In genomic region chr3:4645468-4645867, GRCh38 we compare ENCODE assay signal across 18 cellular contexts.
DNase-seq lines count a peak whose midpoint lies in the region; ATAC-seq and TF ChIP-seq lines count a peak whose summit lies in the region.
"Had no signal": no experiment of that assay in that cellular context is flagged by ENCODE, and none has a peak within 500 bp of the region (broad histone marks: within the 10 kb centered on the region; RNA-seq: fewer than 3 reads in every experiment).

No MANE protein-coding gene starts in this region.

- H3K4me3 Mint-ChIP-seq in activated naive CD4-positive, alpha-beta T cell treated with anti-CD3 and anti-CD28 coated beads, Interleukin-2, amount 50 U/mL, for 24 hours, result no peak overlapping the region
- no peak overlapping the region for H3K4me3 Mint-ChIP-seq in T-helper 2 cell treated with Interferon-gamma antibody and Interleukin-4, amounts not matched to agents 5 μg/mL and 100 μg/mL, for 36 hours
- no peak overlapping the region for H3K4me3 Mint-ChIP-seq in central memory CD8-positive, alpha-beta T cell
- no peak overlapping the region for H3K4me3 Mint-ChIP-seq in stimulated activated naive B cell treated with anti-CD40 and anti-IgM and Interleukin-4, amounts not matched to agents 10 μg/mL and 1 μg/mL and 100 μg/mL, for 72 hours
- H3K4me3 Mint-ChIP-seq: B cell; CD4-positive, alpha-beta memory T cell had no signal

- intact Hi-C loops in stomach (cut with DNase I; ENCODE audit: low total_unique reads) (no loop called here), sigmoid colon (cut with DNase I) (no loop called here)

- no peak for ATAC-seq in central memory CD8-positive, alpha-beta T cell (replicated peaks; ENCODE audit: extremely low read depth, poor library complexity, severe bottlenecking)
- no peak for ATAC-seq in stimulated activated naive B cell treated with anti-CD40 and anti-IgM and Interleukin-4, amounts not matched to agents 10 μg/mL and 1 μg/mL and 100 μg/mL, for 72 hours (replicated peaks)
- ATAC-seq: HCT116 had no signal

- peaks cover 19% of the 10 kb centered on the region for H3K4me1 Mint-ChIP-seq in activated naive CD4-positive, alpha-beta T cell treated with anti-CD3 and anti-CD28 coated beads, Interleukin-2, amount 50 U/mL, for 24 hours
- peaks cover 7% of the 10 kb centered on the region for H3K4me1 Mint-ChIP-seq in T-helper 2 cell treated with Interferon-gamma antibody and Interleukin-4, amounts not matched to agents 5 μg/mL and 100 μg/mL, for 36 hours (ENCODE audit: low read depth)
- peaks cover 7% of the 10 kb centered on the region for H3K4me1 Mint-ChIP-seq in central memory CD8-positive, alpha-beta T cell
- peaks cover under 1 to 8% of the 10 kb centered on the region in 2 donors for H3K4me1 Mint-ChIP-seq in stimulated activated naive B cell treated with anti-CD40 and anti-IgM and Interleukin-4, amounts not matched to agents 10 μg/mL and 1 μg/mL and 100 μg/mL, for 72 hours
- H3K4me1 Mint-ChIP-seq: B cell, IgD-negative memory B cell had no signal

- TF ChIP-seq EP300 in stomach (IDR thresholded peaks at IDR 0.05) (no peak), sigmoid colon (IDR thresholded peaks at IDR 0.05) (no peak)

- no peak for TF ChIP-seq POLR2A in stomach (IDR thresholded peaks at IDR 0.05)
- no peak for TF ChIP-seq POLR2A in sigmoid colon (IDR thresholded peaks at IDR 0.05)

- WGBS in stomach, 5 donors, result 86 to 95% (median 91%) methylated on average over 6 of the region's 6 CpGs
- 79 to 89% methylated on average over 6 of the region's 6 CpGs for WGBS in sigmoid colon, 2 donors

- H3K4me3 ChIP-seq in stomach (no peak overlapping the region), sigmoid colon (no peak overlapping the region)
- H3K4me3 ChIP-seq: GM23248 had no signal

- TF ChIP-seq CTCF in stomach (IDR thresholded peaks at IDR 0.05) (no peak), sigmoid colon (IDR thresholded peaks at IDR 0.05) (no peak)

- DNase-seq in activated naive CD4-positive, alpha-beta T cell treated with Interleukin-2 at 50 U/mL for 16 hours, result no peak
- no peak for DNase-seq in T-helper 2 cell treated with Interferon-gamma antibody and Interleukin-4, amounts not matched to agents 5 μg/mL and 100 μg/mL, for 36 hours (ENCODE audit: low spot score)
- DNase-seq in central memory CD8-positive, alpha-beta T cell (ENCODE audit: low spot score in 2 of 2), result no peak
- DNase-seq in stimulated activated naive B cell treated with anti-CD40 and anti-IgM and Interleukin-4, amounts not matched to agents 10 μg/mL and 1 μg/mL and 100 μg/mL, for 72 hours, result no peak
- DNase-seq in stomach (no peak), sigmoid colon (no peak)
- DNase-seq: DMS 273 treated with DMSO at 0.1 percent for 48 hours, MV-4-11, NCI-H1417 treated with DMSO at 0.1 percent for 48 hours, NCI-H2029, NCI-H526, RPMI8226 had no signal

- no peaks in the 10 kb centered on the region for H3K27me3 Mint-ChIP-seq in activated naive CD4-positive, alpha-beta T cell treated with anti-CD3 and anti-CD28 coated beads, Interleukin-2, amount 50 U/mL, for 24 hours
- no peaks in the 10 kb centered on the region for H3K27me3 Mint-ChIP-seq in T-helper 2 cell treated with Interferon-gamma antibody and Interleukin-4, amounts not matched to agents 5 μg/mL and 100 μg/mL, for 36 hours (ENCODE audit: low read depth)
- H3K27me3 Mint-ChIP-seq in central memory CD8-positive, alpha-beta T cell, result no peaks in the 10 kb centered on the region
- no peaks in the 10 kb centered on the region for H3K27me3 Mint-ChIP-seq in stimulated activated naive B cell treated with anti-CD40 and anti-IgM and Interleukin-4, amounts not matched to agents 10 μg/mL and 1 μg/mL and 100 μg/mL, for 72 hours
- H3K27me3 Mint-ChIP-seq: B cell; CD4-positive, alpha-beta memory T cell; IgD-negative memory B cell had no signal

- peaks cover 24% of the 10 kb centered on the region for H3K36me3 Mint-ChIP-seq in activated naive CD4-positive, alpha-beta T cell treated with anti-CD3 and anti-CD28 coated beads, Interleukin-2, amount 50 U/mL, for 24 hours
- peaks cover 12% of the 10 kb centered on the region for H3K36me3 Mint-ChIP-seq in T-helper 2 cell treated with Interferon-gamma antibody and Interleukin-4, amounts not matched to agents 5 μg/mL and 100 μg/mL, for 36 hours (ENCODE audit: low read depth)
- peaks cover 34% of the 10 kb centered on the region for H3K36me3 Mint-ChIP-seq in central memory CD8-positive, alpha-beta T cell (ENCODE audit: insufficient read depth)
- H3K36me3 Mint-ChIP-seq in stimulated activated naive B cell treated with anti-CD40 and anti-IgM and Interleukin-4, amounts not matched to agents 10 μg/mL and 1 μg/mL and 100 μg/mL, for 72 hours, result peaks cover 61 to 70% of the 10 kb centered on the region in 2 donors

- H3K27me3 ChIP-seq in stomach (no peaks in the 10 kb centered on the region), sigmoid colon (no peaks in the 10 kb centered on the region)

- H3K9me3 ChIP-seq in stomach (no peaks in the 10 kb centered on the region), sigmoid colon (no peaks in the 10 kb centered on the region)

- H3K9me3 Mint-ChIP-seq in activated naive CD4-positive, alpha-beta T cell treated with anti-CD3 and anti-CD28 coated beads, Interleukin-2, amount 50 U/mL, for 24 hours, result no peaks in the 10 kb centered on the region
- no peaks in the 10 kb centered on the region for H3K9me3 Mint-ChIP-seq in T-helper 2 cell treated with Interferon-gamma antibody and Interleukin-4, amounts not matched to agents 5 μg/mL and 100 μg/mL, for 36 hours
- H3K9me3 Mint-ChIP-seq in central memory CD8-positive, alpha-beta T cell, result no peaks in the 10 kb centered on the region
- H3K9me3 Mint-ChIP-seq in stimulated activated naive B cell treated with anti-CD40 and anti-IgM and Interleukin-4, amounts not matched to agents 10 μg/mL and 1 μg/mL and 100 μg/mL, for 72 hours, result no peaks in the 10 kb centered on the region
- H3K9me3 Mint-ChIP-seq: IgD-negative memory B cell had no signal

- H3K27ac ChIP-seq in stomach (no peak overlapping the region), sigmoid colon (peak overlapping the region in 1 of 4 donors; percentile 50)
- H3K27ac ChIP-seq: GM23248 had no signal

- H3K27ac Mint-ChIP-seq in activated naive CD4-positive, alpha-beta T cell treated with anti-CD3 and anti-CD28 coated beads, Interleukin-2, amount 50 U/mL, for 24 hours, result peak overlapping the region; percentile 35
- peak overlapping the region; percentile 8 for H3K27ac Mint-ChIP-seq in T-helper 2 cell treated with Interferon-gamma antibody and Interleukin-4, amounts not matched to agents 5 μg/mL and 100 μg/mL, for 36 hours
- H3K27ac Mint-ChIP-seq in central memory CD8-positive, alpha-beta T cell (ENCODE audit: low read depth), result peak overlapping the region; percentile 61
- peak overlapping the region; percentile 51 for H3K27ac Mint-ChIP-seq in stimulated activated naive B cell treated with anti-CD40 and anti-IgM and Interleukin-4, amounts not matched to agents 10 μg/mL and 1 μg/mL and 100 μg/mL, for 72 hours
- H3K27ac Mint-ChIP-seq: B cell had no signal

- H3K4me1 ChIP-seq in stomach, result peaks cover 5 to 11% (median 8%) of the 10 kb centered on the region in 4 donors
- no peaks in the 10 kb centered on the region for H3K4me1 ChIP-seq in sigmoid colon

- H3K36me3 ChIP-seq in stomach (peaks cover 11 to 87% (median 74%) of the 10 kb centered on the region in 4 donors), sigmoid colon (peaks cover 0 to 82% (median 14%) of the 10 kb centered on the region in 4 donors)

Comparison
In these comparisons a context has a peak if more than half of its experiments do, and no peak if none do; other contexts are left out.
1. H3K27ac Mint-ChIP-seq: peak in every context shown above with its lines; median percentile 61 in central memory CD8-positive, alpha-beta T cell; 51 in stimulated activated naive B cell treated with anti-CD40 and anti-IgM and Interleukin-4, amounts not matched to agents 10 μg/mL and 1 μg/mL and 100 μg/mL, for 72 hours; 35 in activated naive CD4-positive, alpha-beta T cell treated with anti-CD3 and anti-CD28 coated beads, Interleukin-2, amount 50 U/mL, for 24 hours; 8 in T-helper 2 cell treated with Interferon-gamma antibody and Interleukin-4, amounts not matched to agents 5 μg/mL and 100 μg/mL, for 36 hours.